1 cellular context compared by ENCODE assay signal in genomic region chr17:76251478-76252039, GRCh38.
TF ChIP-seq lines count a peak whose summit lies in the region.

No MANE protein-coding gene starts in this region.

TF ChIP-seq in endothelial cell of umbilical vein, 7 proteins besides CTCF, POLR2A, EP300 and RAD21:
- no peak for TF ChIP-seq MAX (IDR thresholded peaks at IDR 0.05; ENCODE audit: insufficient read depth, insufficient read length)
- no peak for TF ChIP-seq GATA2 (IDR thresholded peaks at IDR 0.05; ENCODE audit: insufficient read depth, insufficient read length, low read depth, low read length)
- TF ChIP-seq EZH2 (IDR thresholded peaks at IDR 0.05; ENCODE audit: borderline replicate concordance, low read depth, low read length, severe bottlenecking) = no peak
- TF ChIP-seq POLR2AphosphoS5 (IDR thresholded peaks at IDR 0.05; ENCODE audit: insufficient read depth, low read depth, low read length) = no peak
- TF ChIP-seq MYC (IDR thresholded peaks at IDR 0.05; ENCODE audit: low read depth, low read length) = no peak
- no peak for TF ChIP-seq JUN (IDR thresholded peaks at IDR 0.05; ENCODE audit: borderline replicate concordance, insufficient read depth, insufficient read length, low read depth)
- TF ChIP-seq FOS (IDR thresholded peaks at IDR 0.05; ENCODE audit: borderline replicate concordance, insufficient read depth, low read length) = no peak
